29 cellular contexts compared by ENCODE assay signal in genomic region chr18:2651981-2652380, GRCh38.
"Had no signal": no experiment of that assay in that cellular context is flagged by ENCODE, and none has a peak within 500 bp of the region (broad histone marks: within the 10 kb centered on the region; RNA-seq: fewer than 3 reads in every experiment).

No MANE protein-coding gene starts in this region.

- H3K4me1 ChIP-seq: ascending aorta had no signal

- DNase-seq: activated CD4-positive, alpha-beta T cell treated with anti-CD3 and anti-CD28 coated beads for 1 hour; activated CD4-positive, alpha-beta T cell treated with anti-CD3 and anti-CD28 coated beads for 48 hours; activated CD4-positive, alpha-beta T cell treated with anti-CD3 and anti-CD28 coated beads, Interleukin-2, amount 50 U/mL, for 4 hours; activated CD4-positive, CD25-positive, alpha-beta regulatory T cell; activated CD8-positive, alpha-beta T cell treated with anti-CD3 and anti-CD28 coated beads for 36 hours; activated effector memory CD4-positive, alpha-beta T cell treated with anti-CD3 and anti-CD28 coated beads, Interleukin-2, amount 50 U/mL, for 16 hours; activated naive CD4-positive, alpha-beta T cell; activated naive CD4-positive, alpha-beta T cell treated with anti-CD3 and anti-CD28 coated beads, Interleukin-2, amount 50 U/mL, for 16 hours; activated naive CD8-positive, alpha-beta T cell treated with anti-CD3 and anti-CD28 coated beads for 36 hours; activated T-cell treated with anti-CD3 and anti-CD28 coated beads, Interleukin-2, amount 50 U/mL, for 1 hour; activated T-cell treated with anti-CD3 and anti-CD28 coated beads, Interleukin-2, amount 50 U/mL, for 72 hours; amygdala; Karpas-422; NCI-H1105; NCI-H1417 treated with DMSO at 0.1 percent for 48 hours; NCI-H187 treated with DMSO at 0.1 percent for 48 hours; NCI-H2081; NCI-H226; NCI-H526; NCI-H748 treated with DMSO at 0.1 percent for 48 hours; NK-92 treated with Interleukin-12 subunit alpha and Interleukin-12 subunit beta, amount 100 ng/mL, for 24 hours; Right ventricle myocardium superior; SW 1271; T-helper 1 cell; T-helper 2 cell; T1000; WERI-Rb-1 had no signal

- ATAC-seq: activated CD8-positive, alpha-beta T cell treated with anti-CD3 and anti-CD28 coated beads for 36 hours; activated T-cell treated with anti-CD3 and anti-CD28 coated beads, Interleukin-2, amount 50 U/mL, for 72 hours; activated T-helper 17 cell treated with anti-CD3 and anti-CD28 coated beads, Interleukin-2, amount 50 U/mL, for 72 hours had no signal

- H3K9me3 ChIP-seq: ascending aorta had no signal

- H3K4me3 ChIP-seq: ascending aorta had no signal

- H3K27ac Mint-ChIP-seq: activated CD8-positive, alpha-beta T cell treated with anti-CD3 and anti-CD28 coated beads for 36 hours; activated naive CD8-positive, alpha-beta T cell treated with anti-CD3 and anti-CD28 coated beads for 36 hours; activated T-cell treated with anti-CD3 and anti-CD28 coated beads, Interleukin-2, amount 50 U/mL, for 72 hours; activated T-helper 17 cell treated with anti-CD3 and anti-CD28 coated beads, Interleukin-2, amount 50 U/mL, for 72 hours had no signal

- H3K27me3 Mint-ChIP-seq: activated CD8-positive, alpha-beta T cell treated with anti-CD3 and anti-CD28 coated beads for 36 hours; activated naive CD8-positive, alpha-beta T cell treated with anti-CD3 and anti-CD28 coated beads for 36 hours; activated T-helper 17 cell treated with anti-CD3 and anti-CD28 coated beads, Interleukin-2, amount 50 U/mL, for 72 hours had no signal

- H3K9me3 Mint-ChIP-seq: activated CD8-positive, alpha-beta T cell treated with anti-CD3 and anti-CD28 coated beads for 36 hours; activated naive CD8-positive, alpha-beta T cell treated with anti-CD3 and anti-CD28 coated beads for 36 hours; activated T-cell treated with anti-CD3 and anti-CD28 coated beads, Interleukin-2, amount 50 U/mL, for 72 hours; activated T-helper 17 cell treated with anti-CD3 and anti-CD28 coated beads, Interleukin-2, amount 50 U/mL, for 72 hours had no signal

- H3K27me3 ChIP-seq: ascending aorta had no signal

- H3K36me3 ChIP-seq: ascending aorta had no signal

- H3K4me3 Mint-ChIP-seq: activated CD8-positive, alpha-beta T cell treated with anti-CD3 and anti-CD28 coated beads for 36 hours; activated naive CD8-positive, alpha-beta T cell treated with anti-CD3 and anti-CD28 coated beads for 36 hours; activated T-cell treated with anti-CD3 and anti-CD28 coated beads, Interleukin-2, amount 50 U/mL, for 72 hours; activated T-helper 17 cell treated with anti-CD3 and anti-CD28 coated beads, Interleukin-2, amount 50 U/mL, for 72 hours had no signal

- H3K27ac ChIP-seq: ascending aorta, WERI-Rb-1 had no signal
